7 cellular contexts compared by ENCODE assay signal in the genomic region with DNA sequence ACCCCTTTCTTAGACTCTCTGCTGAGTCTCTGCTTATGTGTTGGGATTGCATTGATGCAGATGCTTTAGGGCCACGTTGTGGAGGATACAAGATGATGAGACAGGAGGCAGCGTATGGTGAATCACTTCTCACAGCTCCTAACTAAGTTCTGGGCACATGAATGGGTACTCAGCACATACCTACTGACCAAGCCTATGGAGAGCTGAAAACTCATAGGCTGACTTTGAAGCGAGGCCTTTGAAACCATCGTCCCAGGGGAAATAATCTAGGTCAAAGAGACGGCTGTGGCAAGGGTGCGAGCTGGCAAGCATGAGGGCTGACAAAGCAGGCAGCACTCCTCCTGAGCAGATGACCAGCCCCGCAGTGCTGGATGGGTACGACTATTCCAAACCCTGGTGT.
"Had no signal": no experiment of that assay in that cellular context is flagged by ENCODE, and none has a peak within 500 bp of the region (broad histone marks: within the 10 kb centered on the region; RNA-seq: fewer than 3 reads in every experiment).

No MANE protein-coding gene starts in this region.

- H3K4me3 ChIP-seq: HAP-1, K562 had no signal

- DNase-seq: GOT3, H7, HFFc6, KG1 had no signal

- H3K36me3 ChIP-seq: HAP-1 had no signal

- H3K27ac ChIP-seq: HL-60 had no signal

- H3K4me1 ChIP-seq: HAP-1 had no signal

- H3K9me3 ChIP-seq: HAP-1 had no signal
